Comparison of ENCODE assay signal across 19 cellular contexts in genomic region chr5:14506661-14507060, GRCh38.
"Had no signal": no experiment of that assay in that cellular context is flagged by ENCODE, and none has a peak within 500 bp of the region (broad histone marks: within the 10 kb centered on the region; RNA-seq: fewer than 3 reads in every experiment).

No MANE protein-coding gene starts in this region.

- H3K4me3 Mint-ChIP-seq: naive thymus-derived CD4-positive, alpha-beta T cell; nephron progenitor cell had no signal

- H3K27ac ChIP-seq: heart left ventricle, neutrophil, ovary, right atrium auricular region, sigmoid colon, skin epidermis had no signal

- H3K36me3 ChIP-seq: ovary had no signal

- H3K9me3 Mint-ChIP-seq: nephron progenitor cell had no signal

- H3K4me1 Mint-ChIP-seq: naive thymus-derived CD4-positive, alpha-beta T cell had no signal

- H3K27ac Mint-ChIP-seq: naive thymus-derived CD4-positive, alpha-beta T cell had no signal

- H3K36me3 Mint-ChIP-seq: naive thymus-derived CD4-positive, alpha-beta T cell had no signal

- H3K9me3 ChIP-seq: heart left ventricle, neutrophil, ovary, right atrium auricular region, sigmoid colon had no signal

- ATAC-seq: heart left ventricle; naive thymus-derived CD4-positive, alpha-beta T cell had no signal

- DNase-seq: dermis blood vessel endothelial cell; erythroblast; heart left ventricle; hippocampal formation; kidney glomerular epithelial cell; mesendoderm; naive thymus-derived CD4-positive, alpha-beta T cell; nephron progenitor cell; ovary; sigmoid colon; stimulated activated naive CD4-positive, alpha-beta T cell; trophoblast cell had no signal

- H3K27me3 Mint-ChIP-seq: naive thymus-derived CD4-positive, alpha-beta T cell had no signal

- H3K27me3 ChIP-seq: heart left ventricle, neutrophil, ovary, right atrium auricular region, sigmoid colon had no signal

- H3K4me3 ChIP-seq: heart left ventricle, ovary, right atrium auricular region, sigmoid colon, skin epidermis had no signal

- FAIRE-seq: colon, endothelial cell of umbilical vein, frontal cortex, islet of Langerhans had no signal

- H3K4me1 ChIP-seq: sigmoid colon had no signal
